Comparison of ENCODE assay signal across 16 cellular contexts in the genomic region with DNA sequence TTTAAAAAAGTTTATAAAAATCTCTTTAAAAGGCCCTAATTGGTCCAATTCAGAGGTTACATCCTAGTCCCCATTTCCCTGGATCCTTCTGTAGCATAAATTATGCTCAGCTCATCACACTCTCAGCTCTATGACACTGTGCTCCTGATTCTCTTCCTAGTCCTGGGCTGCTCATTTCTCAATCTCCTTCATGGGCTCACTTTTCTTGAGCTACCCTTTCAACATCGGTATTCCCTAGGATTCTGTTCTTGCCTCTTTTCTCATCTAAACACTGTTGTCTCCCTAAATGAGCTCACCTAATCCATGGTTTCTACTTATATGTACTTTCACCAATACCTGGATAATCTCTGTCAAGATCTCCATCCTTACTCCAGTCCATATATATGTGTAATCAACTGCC.
"Had no signal": no experiment of that assay in that cellular context is flagged by ENCODE, and none has a peak within 500 bp of the region (broad histone marks: within the 10 kb centered on the region; RNA-seq: fewer than 3 reads in every experiment).

No MANE protein-coding gene starts in this region.

- H3K27me3 Mint-ChIP-seq: stimulated activated naive CD8-positive, alpha-beta T cell treated with anti-CD3 and anti-CD28 coated beads, Interleukin-15, Interleukin-2, amounts not matched to agents 100 ng/mL and 50 ng/mL, for 24 hours had no signal

- H3K9me3 Mint-ChIP-seq: natural killer cell; stimulated activated naive CD8-positive, alpha-beta T cell treated with anti-CD3 and anti-CD28 coated beads, Interleukin-15, Interleukin-2, amounts not matched to agents 100 ng/mL and 50 ng/mL, for 24 hours had no signal

- H3K27ac Mint-ChIP-seq: natural killer cell; stimulated activated naive B cell treated with anti-CD40 and anti-IgM and Interleukin-4, amounts not matched to agents 10 μg/mL and 1 μg/mL and 100 μg/mL, for 72 hours; stimulated activated naive CD8-positive, alpha-beta T cell treated with anti-CD3 and anti-CD28 coated beads, Interleukin-15, Interleukin-2, amounts not matched to agents 100 ng/mL and 50 ng/mL, for 24 hours had no signal

- H3K4me3 Mint-ChIP-seq: natural killer cell; stimulated activated naive B cell treated with anti-CD40 and anti-IgM and Interleukin-4, amounts not matched to agents 10 μg/mL and 1 μg/mL and 100 μg/mL, for 72 hours; stimulated activated naive CD8-positive, alpha-beta T cell treated with anti-CD3 and anti-CD28 coated beads, Interleukin-15, Interleukin-2, amounts not matched to agents 100 ng/mL and 50 ng/mL, for 24 hours had no signal

- DNase-seq: dorsolateral prefrontal cortex; effector CD4-positive, alpha-beta T cell; hypothalamus; left ventricle myocardium superior; lower lobe of right lung; natural killer cell; occipital lobe; ovary; posterior cingulate gyrus; psoas muscle; right cardiac atrium; spleen; stimulated activated CD4-positive, alpha-beta T cell treated with anti-CD3 and anti-CD28 coated beads, Interleukin-4, amount 100 ng/mL, for 4 hours; stimulated activated naive B cell treated with anti-CD40 and anti-IgM and Interleukin-4, amounts not matched to agents 10 μg/mL and 1 μg/mL and 100 μg/mL, for 72 hours; upper lobe of left lung had no signal

- ATAC-seq: left ventricle myocardium superior; lower lobe of right lung; natural killer cell; psoas muscle; right cardiac atrium; stimulated activated naive B cell treated with anti-CD40 and anti-IgM and Interleukin-4, amounts not matched to agents 10 μg/mL and 1 μg/mL and 100 μg/mL, for 72 hours had no signal

- H3K36me3 Mint-ChIP-seq: natural killer cell had no signal
